1 cellular context compared by ENCODE assay signal in the genomic region with DNA sequence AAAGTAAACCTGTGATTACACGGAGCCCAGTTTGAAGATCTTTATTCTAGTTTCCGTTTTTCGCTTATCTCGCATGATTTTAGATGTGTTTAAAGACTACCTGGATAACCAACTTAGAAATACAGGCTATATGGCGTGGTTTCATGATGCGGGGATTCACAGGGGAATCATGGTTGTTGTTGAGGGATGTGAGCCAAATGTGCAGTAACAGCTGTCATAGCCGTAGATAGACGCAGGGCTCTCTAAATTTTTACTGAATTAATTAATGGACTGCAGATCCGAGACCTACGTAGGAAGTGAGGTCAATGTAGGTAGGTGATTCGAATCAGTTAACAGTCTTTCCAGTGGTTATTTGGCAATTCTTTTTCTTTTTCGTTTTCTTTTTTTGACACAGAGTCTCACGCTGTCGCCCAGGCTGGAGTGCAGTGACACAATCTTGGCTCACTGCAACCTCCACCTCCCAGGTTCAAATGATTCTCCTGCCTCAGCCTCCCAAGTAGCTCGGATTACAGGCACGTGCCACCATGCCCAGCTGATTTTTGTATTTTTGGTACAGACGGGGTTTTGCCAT.
TF ChIP-seq lines count a peak whose summit lies in the region.

No MANE protein-coding gene starts in this region.

TF ChIP-seq in H1, 55 proteins besides CTCF, POLR2A, EP300 and RAD21:
- no peak for TF ChIP-seq POU5F1 (IDR thresholded peaks at IDR 0.05; ENCODE audit: low read depth, low read length)
- TF ChIP-seq CEBPB (IDR thresholded peaks at IDR 0.05; ENCODE audit: low read depth, low read length) = no peak
- TF ChIP-seq KDM4A (IDR thresholded peaks at IDR 0.05; ENCODE audit: low read depth, low read length, severe bottlenecking) = no peak
- TF ChIP-seq GTF2F1 (IDR thresholded peaks at IDR 0.05; ENCODE audit: borderline replicate concordance, low read depth, low read length) = no peak
- TF ChIP-seq FOSL1 (IDR thresholded peaks at IDR 0.05; ENCODE audit: insufficient read depth, low read depth, low read length) = no peak
- no peak for TF ChIP-seq CHD7 (IDR thresholded peaks at IDR 0.05; ENCODE audit: insufficient replicate concordance, low read length)
- TF ChIP-seq SIN3A (conservative IDR thresholded peaks at IDR 0.05 in 1 of 2, IDR thresholded peaks at IDR 0.05 in 1 of 2; ENCODE audit: low read depth in 1 of 2, low read length in 2 of 2) = no peak
- no peak for TF ChIP-seq CBX8 (IDR thresholded peaks at IDR 0.05; ENCODE audit: borderline replicate concordance, low read depth, low read length)
- TF ChIP-seq SIRT6 (IDR thresholded peaks at IDR 0.05; ENCODE audit: low read length) = no peak
- TF ChIP-seq BCL11A (IDR thresholded peaks at IDR 0.05; ENCODE audit: low read depth in 2 of 2, low read length in 2 of 2) = no peak
- no peak for TF ChIP-seq EZH2 (IDR thresholded peaks at IDR 0.05; ENCODE audit: low read depth, low read length, severe bottlenecking)
- TF ChIP-seq RBBP5 (IDR thresholded peaks at IDR 0.05; ENCODE audit: borderline replicate concordance, low read depth, low read length) = no peak
- no peak for TF ChIP-seq NRF1 (IDR thresholded peaks at IDR 0.05; ENCODE audit: low read depth, low read length)
- no peak for TF ChIP-seq JUND (IDR thresholded peaks at IDR 0.05; ENCODE audit: low read length)
- TF ChIP-seq MAFK (IDR thresholded peaks at IDR 0.05; ENCODE audit: low read depth, low read length) = no peak
- TF ChIP-seq E2F6 (IDR thresholded peaks at IDR 0.05) = no peak
- TF ChIP-seq SP2 (IDR thresholded peaks at IDR 0.05; ENCODE audit: low read length) = no peak
- TF ChIP-seq TAF1 (IDR thresholded peaks at IDR 0.05; ENCODE audit: low read depth, low read length) = no peak
- no peak for TF ChIP-seq ASH2L (IDR thresholded peaks at IDR 0.05; ENCODE audit: low read length)
- no peak for TF ChIP-seq ATF2 (IDR thresholded peaks at IDR 0.05; ENCODE audit: low read length)
